15 cellular contexts compared by ENCODE assay signal in genomic region chr16:72934661-72935403, GRCh38.
DNase-seq lines count a peak whose midpoint lies in the region; ATAC-seq and TF ChIP-seq lines count a peak whose summit lies in the region.
"Had no signal": no experiment of that assay in that cellular context is flagged by ENCODE, and none has a peak within 500 bp of the region (broad histone marks: within the 10 kb centered on the region; RNA-seq: fewer than 3 reads in every experiment).

No MANE protein-coding gene starts in this region.

- H3K27ac Mint-ChIP-seq in chondrocyte (ENCODE audit: unreplicated experiment) (peak overlapping the region; percentile 83), neural progenitor cell (peak overlapping the region; percentile 81)
- H3K27ac Mint-ChIP-seq in activated CD8-positive, alpha-beta memory T cell treated with anti-CD3 and anti-CD28 coated beads, Interleukin-2, amount 10 ng/mL, durations not matched to agents 7 days and 5 days: no peak overlapping the region
- H3K27ac Mint-ChIP-seq: activated T-cell treated with anti-CD3 and anti-CD28 coated beads, Interleukin-2, amount 50 U/mL, for 24 hours had no signal

- peaks cover 9% of the 10 kb centered on the region for H3F3A ChIP-seq in neural progenitor cell (ENCODE audit: low read depth)

- H3K9me3 Mint-ChIP-seq in chondrocyte (ENCODE audit: low read depth) (no peaks in the 10 kb centered on the region), neural progenitor cell (peaks cover 2% of the 10 kb centered on the region)
- no peaks in the 10 kb centered on the region for H3K9me3 Mint-ChIP-seq in activated CD8-positive, alpha-beta memory T cell treated with anti-CD3 and anti-CD28 coated beads, Interleukin-2, amount 10 ng/mL, durations not matched to agents 7 days and 5 days (ENCODE audit: low read depth)
- H3K9me3 Mint-ChIP-seq: activated T-cell treated with anti-CD3 and anti-CD28 coated beads, Interleukin-2, amount 50 U/mL, for 24 hours had no signal

- H3K4me1 Mint-ChIP-seq in chondrocyte (ENCODE audit: low read depth): peaks cover 95% of the 10 kb centered on the region
- H3K4me1 Mint-ChIP-seq in neural progenitor cell: peaks cover 84% of the 10 kb centered on the region
- peaks cover 5% of the 10 kb centered on the region for H3K4me1 Mint-ChIP-seq in activated CD8-positive, alpha-beta memory T cell treated with anti-CD3 and anti-CD28 coated beads, Interleukin-2, amount 10 ng/mL, durations not matched to agents 7 days and 5 days

- CTCF ChIA-PET in activated CD8-positive, alpha-beta memory T cell treated with anti-CD3 and anti-CD28 coated beads, Interleukin-2, amount 10 ng/mL, durations not matched to agents 7 days and 5 days (lab: Charles Lee): no interaction called here

- H3K79me2 ChIP-seq in neural progenitor cell (ENCODE audit: low read depth): no peaks in the 10 kb centered on the region

- H3K27me3 Mint-ChIP-seq in chondrocyte (ENCODE audit: low read depth): no peaks in the 10 kb centered on the region
- peaks cover 8% of the 10 kb centered on the region for H3K27me3 Mint-ChIP-seq in neural progenitor cell (ENCODE audit: insufficient read depth, low read depth)
- H3K27me3 Mint-ChIP-seq in activated CD8-positive, alpha-beta memory T cell treated with anti-CD3 and anti-CD28 coated beads, Interleukin-2, amount 10 ng/mL, durations not matched to agents 7 days and 5 days: no peaks in the 10 kb centered on the region
- H3K27me3 Mint-ChIP-seq: activated T-cell treated with anti-CD3 and anti-CD28 coated beads, Interleukin-2, amount 50 U/mL, for 24 hours had no signal

- DNase-seq in SIG-M5 treated with dmso at 0.1 percent for 504 hours (lab: John Stamatoyannopoulos, UW; ENCODE audit: unreplicated experiment) (peak; percentile 51), SIG-M5 (lab: John Stamatoyannopoulos, UW) (no peak), chondrocyte (ENCODE audit: low spot score) (no peak), neural progenitor cell (ENCODE audit: low spot score) (no peak), uterus (peak; percentile 59 to 67), NCI-H524 treated with DMSO at 0.1 percent for 48 hours (lab: John Stamatoyannopoulos, UW) (no peak), A172 (ENCODE audit: low spot score) (no peak)
- DNase-seq in activated CD8-positive, alpha-beta memory T cell treated with anti-CD3 and anti-CD28 coated beads, Interleukin-2, amount 10 ng/mL, durations not matched to agents 7 days and 5 days: no peak
- DNase-seq: 8988T; activated CD4-positive, alpha-beta T cell treated with anti-CD3 and anti-CD28 coated beads for 48 hours; activated T-cell treated with anti-CD3 and anti-CD28 coated beads, Interleukin-2, amount 50 U/mL, for 24 hours; GOT3; NCI-H187 treated with DMSO at 0.1 percent for 48 hours; NCI-H524; stimulated activated CD4-positive, alpha-beta T cell treated with anti-CD3 and anti-CD28 coated beads, Interleukin-4, amount 100 ng/mL, for 1 hour had no signal

- no peak for TF ChIP-seq POLR2A in uterus (IDR thresholded peaks at IDR 0.05)

- intact Hi-C loops in uterus (cut with DNase I; ENCODE audit: low total_unique reads): no loop called here

- no peak for ATAC-seq in activated CD8-positive, alpha-beta memory T cell treated with anti-CD3 and anti-CD28 coated beads, Interleukin-2, amount 10 ng/mL, durations not matched to agents 7 days and 5 days

- H3K36me3 Mint-ChIP-seq in chondrocyte (ENCODE audit: low read depth): peaks cover 13% of the 10 kb centered on the region
- peaks cover 7% of the 10 kb centered on the region for H3K36me3 Mint-ChIP-seq in neural progenitor cell
- no peaks in the 10 kb centered on the region for H3K36me3 Mint-ChIP-seq in activated CD8-positive, alpha-beta memory T cell treated with anti-CD3 and anti-CD28 coated beads, Interleukin-2, amount 10 ng/mL, durations not matched to agents 7 days and 5 days

- H3K9ac ChIP-seq in neural progenitor cell: no peak overlapping the region

- no peak overlapping the region for H3K27ac ChIP-seq in neural progenitor cell
- peak overlapping the region; percentile 44 to 53 for H3K27ac ChIP-seq in uterus

- H3K4me3 Mint-ChIP-seq in chondrocyte (ENCODE audit: unreplicated experiment) (no peak overlapping the region), neural progenitor cell (peak overlapping the region; percentile 21)
- no peak overlapping the region for H3K4me3 Mint-ChIP-seq in activated CD8-positive, alpha-beta memory T cell treated with anti-CD3 and anti-CD28 coated beads, Interleukin-2, amount 10 ng/mL, durations not matched to agents 7 days and 5 days
- H3K4me3 Mint-ChIP-seq: activated T-cell treated with anti-CD3 and anti-CD28 coated beads, Interleukin-2, amount 50 U/mL, for 24 hours had no signal

- H3K27me3 ChIP-seq in neural progenitor cell: no peaks in the 10 kb centered on the region
- H3K27me3 ChIP-seq in uterus: no peaks in the 10 kb centered on the region

- H2AFZ ChIP-seq in neural progenitor cell (replicated peaks): no peak overlapping the region

- H3K9me3 ChIP-seq in neural progenitor cell (ENCODE audit: low read depth): no peaks in the 10 kb centered on the region
- H3K9me3 ChIP-seq in uterus: no peaks in the 10 kb centered on the region

- TF ChIP-seq CTCF in chondrocyte (IDR thresholded peaks at IDR 0.05): no peak
- TF ChIP-seq CTCF in neural progenitor cell (IDR thresholded peaks at IDR 0.05): no peak
- TF ChIP-seq CTCF in uterus (IDR thresholded peaks at IDR 0.05): peak in 1 of 4 experiments; percentile 3

- peaks cover 15% of the 10 kb centered on the region for H4K20me1 ChIP-seq in neural progenitor cell (ENCODE audit: low read depth)

- H3K4me3 ChIP-seq in neural progenitor cell: no peak overlapping the region
- H3K4me3 ChIP-seq in uterus: no peak overlapping the region

- H3K4me2 ChIP-seq in neural progenitor cell: no peak overlapping the region

- H3K4me1 ChIP-seq in neural progenitor cell (peaks cover 44% of the 10 kb centered on the region), uterus (peaks cover 6 to 11% of the 10 kb centered on the region in 2 donors)

- H3K36me3 ChIP-seq in neural progenitor cell: no peaks in the 10 kb centered on the region
- no peaks in the 10 kb centered on the region for H3K36me3 ChIP-seq in uterus

Comparison
In these comparisons a context has a peak if more than half of its experiments do, and no peak if none do; other contexts are left out.
1. DNase-seq: peak in SIG-M5 treated with dmso at 0.1 percent for 504 hours (single experiment) and uterus (2 of 2); none in SIG-M5 (single experiment), chondrocyte (single experiment), neural progenitor cell (single experiment), activated CD8-positive, alpha-beta memory T cell treated with anti-CD3 and anti-CD28 coated beads, Interleukin-2, amount 10 ng/mL, durations not matched to agents 7 days and 5 days (single experiment), NCI-H524 treated with DMSO at 0.1 percent for 48 hours (single experiment) and A172 (single experiment).